7 cellular contexts compared by ENCODE assay signal in the genomic region with DNA sequence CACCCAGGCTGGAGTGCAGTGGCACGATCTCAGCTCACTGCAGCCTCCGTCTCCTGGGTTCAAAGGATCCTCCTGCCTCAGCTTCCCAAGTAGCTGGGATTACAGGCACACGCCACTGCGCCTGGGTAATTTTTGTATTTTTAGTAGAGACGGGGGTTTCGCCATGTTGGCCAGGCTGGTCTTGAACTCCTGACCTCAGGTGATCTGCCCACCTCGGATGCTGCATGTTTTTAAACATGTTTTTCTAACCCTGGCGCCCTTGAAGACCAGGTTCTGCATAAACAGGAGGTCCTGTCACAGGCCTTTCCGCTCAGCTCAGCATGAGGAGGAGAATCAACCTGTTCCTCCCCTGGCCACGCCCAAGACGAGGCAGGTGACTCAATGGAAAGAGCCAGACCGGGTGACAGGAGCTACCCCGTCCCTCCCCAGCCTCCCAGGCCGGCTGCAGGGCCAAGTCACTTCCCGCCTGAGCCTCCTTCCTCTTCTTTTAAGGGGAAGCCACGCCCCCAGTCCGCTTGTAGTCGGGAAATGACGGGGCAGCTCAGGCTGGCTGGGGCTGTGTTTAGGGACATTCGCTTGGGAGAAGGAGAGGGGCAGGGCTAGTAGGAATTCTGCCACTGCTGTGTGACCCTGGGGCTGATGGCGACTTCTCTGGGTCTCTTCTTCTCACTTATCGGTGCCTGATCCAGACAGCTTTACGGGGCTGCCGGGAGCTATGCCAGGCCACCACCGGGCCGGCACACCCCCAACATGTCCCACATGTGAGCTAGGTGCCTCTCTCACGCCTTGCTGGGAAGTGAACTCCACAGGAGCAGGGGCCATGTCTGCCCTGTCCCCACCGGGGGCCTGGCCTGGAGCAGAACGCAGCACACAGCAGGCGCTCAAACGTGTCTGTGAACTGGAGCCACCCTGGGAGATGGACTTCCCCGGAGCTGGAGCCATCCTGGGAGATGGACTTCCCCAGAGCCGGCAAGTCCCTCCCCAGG. TPM values are rescaled to one million over a fixed set of nuclear protein-coding genes. Genes with fewer than 3 reads are reported as not detected.
DNase-seq lines count a peak whose midpoint lies in the region; ATAC-seq and TF ChIP-seq lines count a peak whose summit lies in the region.

No MANE protein-coding gene starts in this region.

- peak overlapping the region; percentile 17 for H3K4me2 ChIP-seq in Karpas-422 (ENCODE audit: low read depth, low read length, poor library complexity, severe bottlenecking)

- no peaks in the 10 kb centered on the region for H3K9me2 ChIP-seq in Karpas-422 (replicated peaks; ENCODE audit: insufficient read depth, low read length)

- H2AFZ ChIP-seq in Karpas-422 (ENCODE audit: low read length) = no peak overlapping the region

- peak overlapping the region; percentile 99 for H3K27ac Mint-ChIP-seq in activated CD8-positive, alpha-beta T cell treated with anti-CD3 and anti-CD28 coated beads, Interleukin-2, amount 10 ng/mL, durations not matched to agents 7 days and 5 days
- H3K27ac Mint-ChIP-seq in effector memory CD8-positive, alpha-beta T cell = peak overlapping the region; percentile 94 to 97

- no peaks in the 10 kb centered on the region for H3K9me3 Mint-ChIP-seq in activated CD8-positive, alpha-beta T cell treated with anti-CD3 and anti-CD28 coated beads, Interleukin-2, amount 10 ng/mL, durations not matched to agents 7 days and 5 days (ENCODE audit: insufficient read depth)
- H3K9me3 Mint-ChIP-seq in effector memory CD8-positive, alpha-beta T cell = no peaks in the 10 kb centered on the region

- no peak for TF ChIP-seq CTCF in GM20000 (IDR thresholded peaks at IDR 0.05; ENCODE audit: extremely low read depth, missing control alignments)

- no peaks in the 10 kb centered on the region for H3K27me3 Mint-ChIP-seq in activated CD8-positive, alpha-beta T cell treated with anti-CD3 and anti-CD28 coated beads, Interleukin-2, amount 10 ng/mL, durations not matched to agents 7 days and 5 days (ENCODE audit: low read depth)
- no peaks in the 10 kb centered on the region for H3K27me3 Mint-ChIP-seq in effector memory CD8-positive, alpha-beta T cell

- DNase-seq in GM20000 (ENCODE audit: low spot score) = peak; percentile 91
- DNase-seq in Karpas-422 = peak; percentile 76
- peak; percentile 97 for DNase-seq in activated CD8-positive, alpha-beta T cell treated with anti-CD3 and anti-CD28 coated beads, Interleukin-2, amount 10 ng/mL, durations not matched to agents 7 days and 5 days
- DNase-seq in effector memory CD8-positive, alpha-beta T cell = peak; percentile 57 to 62 (median 61)
- peak; percentile 89 to 98 for DNase-seq in stimulated activated CD8-positive, alpha-beta memory T cell treated with anti-CD3 and anti-CD28 coated beads, Interleukin-7, amount 100 ng/mL, for 48 hours (ENCODE audit: extremely low read depth in 1 of 2, low read depth in 1 of 2)
- DNase-seq in SHP77 treated with DMSO at 0.1 percent for 48 hours (lab: John Stamatoyannopoulos, UW) = no peak

- peak overlapping the region; percentile 79 for H3K4me3 Mint-ChIP-seq in activated CD8-positive, alpha-beta T cell treated with anti-CD3 and anti-CD28 coated beads, Interleukin-2, amount 10 ng/mL, durations not matched to agents 7 days and 5 days
- H3K4me3 Mint-ChIP-seq in effector memory CD8-positive, alpha-beta T cell = peak overlapping the region; percentile 86 to 88

- H3K4me1 ChIP-seq in Karpas-422 (ENCODE audit: low read length) (peaks cover 17% of the 10 kb centered on the region), muscle layer of colon (ENCODE audit: insufficient read depth, low read length) (peaks cover 67% of the 10 kb centered on the region)

- peak; percentile 86 for ATAC-seq in activated CD8-positive, alpha-beta T cell treated with anti-CD3 and anti-CD28 coated beads, Interleukin-2, amount 10 ng/mL, durations not matched to agents 7 days and 5 days
- ATAC-seq in effector memory CD8-positive, alpha-beta T cell (replicated peaks) = peak; percentile 64

- POLR2A ChIA-PET in activated CD8-positive, alpha-beta T cell treated with anti-CD3 and anti-CD28 coated beads, Interleukin-2, amount 10 ng/mL, durations not matched to agents 7 days and 5 days (lab: Charles Lee) = interaction anchor here (0.6 to 2.8 kb wide), 11 partner anchors 9 to 1911 kb away, joined by 3 to 16 read pairs (median 3); no protein-coding TSS in a partner anchor

- H3K9ac ChIP-seq in Karpas-422 (ENCODE audit: low read length) (no peak overlapping the region), muscle layer of colon (ENCODE audit: low read length) (peak overlapping the region; percentile 25)

- H3K36me3 Mint-ChIP-seq in activated CD8-positive, alpha-beta T cell treated with anti-CD3 and anti-CD28 coated beads, Interleukin-2, amount 10 ng/mL, durations not matched to agents 7 days and 5 days (ENCODE audit: low read depth) = peaks cover 55% of the 10 kb centered on the region
- H3K36me3 Mint-ChIP-seq in effector memory CD8-positive, alpha-beta T cell (ENCODE audit: insufficient read depth) = peaks cover 38% of the 10 kb centered on the region

- CTCF ChIA-PET in activated CD8-positive, alpha-beta T cell treated with anti-CD3 and anti-CD28 coated beads, Interleukin-2, amount 10 ng/mL, durations not matched to agents 7 days and 5 days (lab: Charles Lee) = interaction anchor here (0.7 to 3.8 kb wide), 9 partner anchors 9 to 189 kb away, joined by 3 to 30 read pairs (median 7); no protein-coding TSS in a partner anchor

- H3K9me3 ChIP-seq in Karpas-422 (ENCODE audit: low read length) (no peaks in the 10 kb centered on the region), muscle layer of colon (ENCODE audit: low read length) (no peaks in the 10 kb centered on the region)

- H3K4me1 Mint-ChIP-seq in activated CD8-positive, alpha-beta T cell treated with anti-CD3 and anti-CD28 coated beads, Interleukin-2, amount 10 ng/mL, durations not matched to agents 7 days and 5 days (ENCODE audit: low read depth) = peaks cover 80% of the 10 kb centered on the region
- H3K4me1 Mint-ChIP-seq in effector memory CD8-positive, alpha-beta T cell (ENCODE audit: low read depth in 2 of 2) = peaks cover 26 to 44% of the 10 kb centered on the region in 2 donors

- H3K27ac ChIP-seq in Karpas-422 (ENCODE audit: low read length) (no peak overlapping the region), muscle layer of colon (ENCODE audit: low read depth, low read length) (peak overlapping the region; percentile 78)

- no peaks in the 10 kb centered on the region for H3K79me2 ChIP-seq in Karpas-422 (ENCODE audit: low read length)

- H3K36me3 ChIP-seq in Karpas-422 (ENCODE audit: insufficient read depth, low read length) (no peaks in the 10 kb centered on the region), muscle layer of colon (ENCODE audit: insufficient read depth, low read length) (peaks cover 27% of the 10 kb centered on the region)

- H3K4me3 ChIP-seq in Karpas-422 (ENCODE audit: low read length) = no peak overlapping the region
- peak overlapping the region in 1 of 2 donors; percentile 29 for H3K4me3 ChIP-seq in muscle layer of colon (ENCODE audit: low read depth in 1 of 2, low read length in 2 of 2)

- H3K27me3 ChIP-seq in Karpas-422 (ENCODE audit: low read length) = peaks cover 4% of the 10 kb centered on the region; the same call in 1 of the 2 replicates
- H3K27me3 ChIP-seq in muscle layer of colon (ENCODE audit: control insufficient read depth in 1 of 2, insufficient read depth in 2 of 2, low read length in 2 of 2) = no peaks in the 10 kb centered on the region

- peaks cover 21% of the 10 kb centered on the region; the same call in 1 of the 2 replicates for H4K20me1 ChIP-seq in Karpas-422 (ENCODE audit: insufficient read depth, low read depth, low read length)

RNA-seq across cellular contexts. Expression of a gene that starts 6.1 kb away (rescaled TPM):
- 4.3 and 15.0 TPM in 2 replicates for total RNA-seq in Karpas-422 (2014; rRNA removed; shearing (Covaris generic); ENCODE audit: low replicate concordance)
- 10 to 100 TPM; 86.6 to 94.1 TPM for total RNA-seq in activated CD8-positive, alpha-beta T cell treated with anti-CD3 and anti-CD28 coated beads, Interleukin-2, amount 10 ng/mL, durations not matched to agents 7 days and 5 days

RNA-seq across cellular contexts. Expression of a gene that starts 56.9 kb away (rescaled TPM):
- 21.5 and 26.6 TPM in 2 replicates for total RNA-seq in Karpas-422 (2014; rRNA removed; shearing (Covaris generic); ENCODE audit: low replicate concordance)
- total RNA-seq in activated CD8-positive, alpha-beta T cell treated with anti-CD3 and anti-CD28 coated beads, Interleukin-2, amount 10 ng/mL, durations not matched to agents 7 days and 5 days = 10 to 100 TPM; 86.8 to 89.2 TPM
